In genomic region chr12:93243382-93243688, GRCh38 we compare ENCODE assay signal across 11 cellular contexts.
DNase-seq lines count a peak whose midpoint lies in the region; ATAC-seq, FAIRE-seq and TF ChIP-seq lines count a peak whose summit lies in the region.
"Had no signal": no experiment of that assay in that cellular context is flagged by ENCODE, and none has a peak within 500 bp of the region (broad histone marks: within the 10 kb centered on the region; RNA-seq: fewer than 3 reads in every experiment).

No MANE protein-coding gene starts in this region.

- WGBS in psoas muscle, 3 donors: 66 to 76% (median 67%) methylated on average over 3 of the region's 3 CpGs
- WGBS in ovary, 3 donors: 74 to 83% (median 82%) methylated on average over 3 of the region's 3 CpGs

- H3K9me3 ChIP-seq in SJCRH30 (replicated peaks): no peaks in the 10 kb centered on the region
- peaks cover 5% of the 10 kb centered on the region for H3K9me3 ChIP-seq in psoas muscle
- no peaks in the 10 kb centered on the region for H3K9me3 ChIP-seq in ovary

- H3K4me1 ChIP-seq in SJCRH30 (peaks cover 23% of the 10 kb centered on the region), psoas muscle (peaks cover 21% of the 10 kb centered on the region), ovary (ENCODE audit: insufficient read depth) (peaks cover 10% of the 10 kb centered on the region)

- no peak for DNase-seq in GM12891 (ENCODE audit: insufficient read length, low spot score)
- DNase-seq in SJCRH30: no peak
- no peak for DNase-seq in psoas muscle
- no peak for DNase-seq in NCI-H146 (lab: John Stamatoyannopoulos, UW)
- DNase-seq in ovary: no peak
- DNase-seq in ureter (ENCODE audit: low spot score): no peak
- DNase-seq: activated naive CD4-positive, alpha-beta T cell treated with anti-CD3 and anti-CD28 coated beads, Interleukin-2, amount 50 U/mL, for 16 hours; T-helper 2 cell had no signal

- H3K27me3 ChIP-seq in SJCRH30: no peaks in the 10 kb centered on the region
- H3K27me3 ChIP-seq in psoas muscle (ENCODE audit: insufficient read depth in 3 of 3, low read length in 2 of 3): no peaks in the 10 kb centered on the region
- H3K27me3 ChIP-seq in ovary: no peaks in the 10 kb centered on the region

- H3K36me3 ChIP-seq in SJCRH30: no peaks in the 10 kb centered on the region
- no peaks in the 10 kb centered on the region for H3K36me3 ChIP-seq in psoas muscle (ENCODE audit: insufficient read depth in 1 of 2, low read depth in 1 of 2)
- H3K36me3 ChIP-seq in ovary: no peaks in the 10 kb centered on the region

- peak overlapping the region; percentile 20; the same call in 1 of the 2 replicates for H3K27ac ChIP-seq in SJCRH30
- H3K27ac ChIP-seq in psoas muscle: peak overlapping the region; percentile 56
- H3K27ac ChIP-seq in ovary: no peak overlapping the region
- H3K27ac ChIP-seq: RWPE1 had no signal

- TF ChIP-seq EP300 in ovary (IDR thresholded peaks at IDR 0.05): no peak

- peak; percentile 81 for FAIRE-seq in GM12891 (lab: Jason Lieb, UNC)

- TF ChIP-seq CTCF in psoas muscle (IDR thresholded peaks at IDR 0.05) (no peak), ovary (IDR thresholded peaks at IDR 0.05) (no peak)

- TF ChIP-seq POLR2A in GM12891 (IDR thresholded peaks at IDR 0.05; ENCODE audit: low read depth, low read length) (no peak), ovary (IDR thresholded peaks at IDR 0.05) (no peak)

- intact Hi-C loops in psoas muscle (cut with DNase I): no loop called here
- intact Hi-C loops in ovary (cut with DNase I): loop anchor here in 1 of 4 donors (10.0 kb wide), 1 partner anchor 119 kb away; no protein-coding TSS in a partner anchor

- peak; percentile 6 for ATAC-seq in GM21737 (IDR thresholded peaks at IDR 0.05; ENCODE audit: unreplicated experiment)
- peak in 1 of 4 donors; percentile 13 for ATAC-seq in psoas muscle
- no peak for ATAC-seq in HG03108 (IDR thresholded peaks at IDR 0.05; ENCODE audit: unreplicated experiment)

- no peak overlapping the region for H3K4me3 ChIP-seq in SJCRH30
- H3K4me3 ChIP-seq in psoas muscle: no peak overlapping the region
- no peak overlapping the region for H3K4me3 ChIP-seq in ovary

TF ChIP-seq in GM12891, 5 proteins besides CTCF, POLR2A, EP300 and RAD21:
- TF ChIP-seq TAF1 (IDR thresholded peaks at IDR 0.05; ENCODE audit: low read depth, low read length): no peak
- no peak for TF ChIP-seq POLR2AphosphoS5 (IDR thresholded peaks at IDR 0.05; ENCODE audit: low read depth, low read length)
- no peak for TF ChIP-seq PAX5 (IDR thresholded peaks at IDR 0.05; ENCODE audit: insufficient read depth, low read length, severe bottlenecking)
- no peak for TF ChIP-seq POU2F2 (IDR thresholded peaks at IDR 0.05; ENCODE audit: low read depth, low read length)
- TF ChIP-seq SPI1 (IDR thresholded peaks at IDR 0.05; ENCODE audit: low read depth, low read length): no peak

Comparison
In these comparisons a context has a peak if more than half of its experiments do, and no peak if none do; other contexts are left out.
1. H3K27ac ChIP-seq: peak in SJCRH30 (single experiment) and psoas muscle (single experiment); none in ovary (0 of 2).